8 cellular contexts compared by ENCODE assay signal in genomic region chr11:122756417-122756816, GRCh38.
DNase-seq lines count a peak whose midpoint lies in the region; ATAC-seq and TF ChIP-seq lines count a peak whose summit lies in the region.

No MANE protein-coding gene starts in this region.

- CTCF ChIA-PET in CD4-positive, alpha-beta T cell (lab: Charles Lee): interaction anchor here (0.8 to 3.4 kb wide), 10 partner anchors 25 to 176 kb away, joined by 3 to 28 read pairs (median 4); partner anchors contain the start of gene UBASH3B

- H3K27me3 ChIP-seq in CD4-positive, alpha-beta T cell (ENCODE audit: control insufficient read depth, insufficient read depth, low read length): no peaks in the 10 kb centered on the region
- H3K27me3 ChIP-seq in spleen (replicated peaks in 1 of 7) (no peaks in the 10 kb centered on the region), BE2C (no peaks in the 10 kb centered on the region; the same call in 1 of the 2 replicates)

- H3K36me3 Mint-ChIP-seq in CD4-positive, alpha-beta T cell (ENCODE audit: low read depth): no peaks in the 10 kb centered on the region
- H3K36me3 Mint-ChIP-seq in chondrocyte (ENCODE audit: low read depth): no peaks in the 10 kb centered on the region

- peak; percentile 53 for TF ChIP-seq CTCF in CD4-positive, alpha-beta T cell (IDR thresholded peaks at IDR 0.05)
- peak; percentile 31 for TF ChIP-seq CTCF in chondrocyte (IDR thresholded peaks at IDR 0.05)
- peak; percentile 33 to 85 (median 71) for TF ChIP-seq CTCF in spleen (IDR thresholded peaks at IDR 0.05 in 8 of 11, conservative IDR thresholded peaks at IDR 0.05 in 3 of 11)
- TF ChIP-seq CTCF in BE2C (IDR thresholded peaks at IDR 0.05; ENCODE audit: low read depth, low read length): no peak

- peak; percentile 25 to 63 (median 40) for DNase-seq in CD4-positive, alpha-beta T cell
- DNase-seq in NOMO-1 treated with DMSO at 0.1 percent for 48 hours (lab: John Stamatoyannopoulos, UW; ENCODE audit: unreplicated experiment) (peak; percentile 98), chondrocyte (ENCODE audit: low spot score) (no peak), spleen (peak; percentile 92), BE2C (no peak)

- no peak for TF ChIP-seq POLR2A in spleen (IDR thresholded peaks at IDR 0.05)

- no peaks in the 10 kb centered on the region for H3K36me3 ChIP-seq in spleen
- no peaks in the 10 kb centered on the region for H3K36me3 ChIP-seq in BE2C

- no peak overlapping the region for H3K4me3 Mint-ChIP-seq in CD4-positive, alpha-beta T cell
- H3K4me3 Mint-ChIP-seq in chondrocyte (ENCODE audit: unreplicated experiment): no peak overlapping the region

- ATAC-seq in CD4-positive, alpha-beta T cell (ENCODE audit: poor library complexity): peak; percentile 93
- ATAC-seq in GM21447 (IDR thresholded peaks at IDR 0.05; ENCODE audit: unreplicated experiment): peak; percentile 85
- ATAC-seq in GM19324 (IDR thresholded peaks at IDR 0.05; ENCODE audit: low FRiP score, unreplicated experiment): no peak
- no peak for ATAC-seq in HG03095 (IDR thresholded peaks at IDR 0.05; ENCODE audit: unreplicated experiment)

- no peaks in the 10 kb centered on the region for H3K9me3 Mint-ChIP-seq in CD4-positive, alpha-beta T cell
- H3K9me3 Mint-ChIP-seq in chondrocyte (ENCODE audit: low read depth): no peaks in the 10 kb centered on the region

- H3K27ac ChIP-seq in CD4-positive, alpha-beta T cell (ENCODE audit: low read depth, low read length): no peak overlapping the region
- H3K27ac ChIP-seq in spleen: peak overlapping the region in 7 of 8 donors; percentile 29 to 75 (median 70)

- peaks cover 26 to 87% (median 53%) of the 10 kb centered on the region in 6 donors for H3K4me1 ChIP-seq in spleen
- H3K4me1 ChIP-seq in BE2C: no peaks in the 10 kb centered on the region

- H3K4me3 ChIP-seq in spleen: no peak overlapping the region
- H3K4me3 ChIP-seq in BE2C (ENCODE audit: low read depth, low read length): no peak overlapping the region

- H3K9me3 ChIP-seq in CD4-positive, alpha-beta T cell (ENCODE audit: control insufficient read depth, low read length): no peaks in the 10 kb centered on the region
- no peaks in the 10 kb centered on the region for H3K9me3 ChIP-seq in spleen
- no peaks in the 10 kb centered on the region for H3K9me3 ChIP-seq in BE2C

- H3K27me3 Mint-ChIP-seq in CD4-positive, alpha-beta T cell: no peaks in the 10 kb centered on the region
- H3K27me3 Mint-ChIP-seq in chondrocyte (ENCODE audit: low read depth): no peaks in the 10 kb centered on the region

- POLR2A ChIA-PET in CD4-positive, alpha-beta T cell (lab: Charles Lee): interaction anchor here (0.8 to 2.6 kb wide), 8 partner anchors 11 to 306 kb away, joined by 3 to 31 read pairs (median 4); partner anchors contain the start of genes HSPA8 and UBASH3B

- intact Hi-C loops in CD4-positive, alpha-beta T cell (cut with DNase I, micrococcal nuclease): loop anchor here (1.0 kb wide), 1 partner anchor 176 kb away; no protein-coding TSS in a partner anchor
- intact Hi-C loops in spleen (cut with DNase I; ENCODE audit: low total_unique reads): loop anchor here (5.0 kb wide), 1 partner anchor 124 kb away; no protein-coding TSS in a partner anchor

- peak overlapping the region; percentile 34 for H3K27ac Mint-ChIP-seq in CD4-positive, alpha-beta T cell
- H3K27ac Mint-ChIP-seq in chondrocyte (ENCODE audit: unreplicated experiment): no peak overlapping the region

- peaks cover 64% of the 10 kb centered on the region for H3K4me1 Mint-ChIP-seq in CD4-positive, alpha-beta T cell (ENCODE audit: low read depth)
- H3K4me1 Mint-ChIP-seq in chondrocyte (ENCODE audit: low read depth): peaks cover 8% of the 10 kb centered on the region

Comparison
In these comparisons a context has a peak if more than half of its experiments do, and no peak if none do; other contexts are left out.
1. ATAC-seq: peak in CD4-positive, alpha-beta T cell (single experiment) and GM21447 (single experiment); none in GM19324 (single experiment) and HG03095 (single experiment).
2. DNase-seq: peak in CD4-positive, alpha-beta T cell (10 of 10), NOMO-1 treated with DMSO at 0.1 percent for 48 hours (single experiment) and spleen (single experiment); none in chondrocyte (single experiment) and BE2C (single experiment).